In the genomic region with DNA sequence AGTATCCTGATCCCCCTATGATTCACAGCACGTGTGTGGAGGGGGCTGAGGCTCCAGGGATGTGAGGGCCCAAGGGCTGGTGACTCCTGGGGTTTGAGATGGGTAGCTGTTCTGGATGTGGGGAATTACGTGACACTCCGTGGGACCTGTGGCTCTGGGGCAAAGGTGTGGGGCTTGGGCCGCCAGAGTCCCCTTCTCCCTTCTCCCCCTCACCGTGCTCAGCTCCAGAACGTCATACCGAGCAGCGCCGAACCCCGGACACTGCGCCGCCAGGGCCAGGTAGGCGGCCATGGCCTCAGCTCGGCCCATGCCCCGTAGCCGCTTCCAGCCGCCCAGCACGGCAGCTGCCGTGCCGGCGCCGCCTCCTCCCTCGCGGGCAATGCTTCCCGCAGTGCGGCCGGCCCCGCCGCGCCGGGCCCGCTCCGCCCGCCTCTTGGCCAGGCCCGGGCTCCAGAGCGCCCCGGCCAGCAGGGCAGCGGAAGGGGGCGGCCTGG, we compare ENCODE assay signal across 14 cellular contexts. TPM values are rescaled to one million over a fixed set of nuclear protein-coding genes. Genes with fewer than 3 reads are reported as not detected.
DNase-seq lines count a peak whose midpoint lies in the region; ATAC-seq lines count a peak whose summit lies in the region.
"Had no signal": no experiment of that assay in that cellular context is flagged by ENCODE, and none has a peak within 500 bp of the region (broad histone marks: within the 10 kb centered on the region; RNA-seq: fewer than 3 reads in every experiment).

No MANE protein-coding gene starts in this region.

- H3K36me3 Mint-ChIP-seq in activated CD4-positive, alpha-beta T cell treated with anti-CD3 and anti-CD28 coated beads, Interleukin-2, amount 10 ng/mL, durations not matched to agents 24 days and 14 days (ENCODE audit: low read depth), result peaks cover 11% of the 10 kb centered on the region
- H3K36me3 Mint-ChIP-seq in activated T-helper 1 cell treated with anti-CD3 and anti-CD28 coated beads, Interleukin-12 subunit alpha, Interleukin-12 subunit beta, Interleukin-2, Interleukin-4 antibody, amounts not matched to agents 30 ng/mL and 10 ng/mL and 1 ng/mL, durations not matched to agents 14 hours and 24 hours and 36 hours (ENCODE audit: low read depth), result peaks cover 8% of the 10 kb centered on the region
- peaks cover 20% of the 10 kb centered on the region for H3K36me3 Mint-ChIP-seq in stimulated activated memory B cell treated with anti-CD40 and anti-IgM and Interleukin-4, amounts not matched to agents 10 μg/mL and 1 μg/mL and 100 μg/mL, for 72 hours

- intact Hi-C loops in activated CD4-positive, alpha-beta T cell treated with anti-CD3 and anti-CD28 coated beads, Interleukin-2, amount 10 ng/mL, durations not matched to agents 24 days and 14 days (cut with micrococcal nuclease), result loop anchor here (1.0 kb wide), 1 partner anchor 9 kb away; no protein-coding TSS in a partner anchor
- intact Hi-C loops in activated T-helper 1 cell treated with anti-CD3 and anti-CD28 coated beads, Interleukin-12 subunit alpha, Interleukin-12 subunit beta, Interleukin-2, Interleukin-4 antibody, amounts not matched to agents 30 ng/mL and 10 ng/mL and 1 ng/mL, durations not matched to agents 14 hours and 24 hours and 36 hours (cut with micrococcal nuclease), result loop anchor here (1.0 to 5.0 kb wide), 2 partner anchors 9 to 113 kb away; partner anchors contain the start of gene WNK4

- H3K9ac ChIP-seq in iPS-20b (ENCODE audit: low read depth, low read length), result peak overlapping the region; percentile 45; the same call in 1 of the 2 replicates

- peaks cover 42% of the 10 kb centered on the region for H3K27me3 Mint-ChIP-seq in activated CD4-positive, alpha-beta T cell treated with anti-CD3 and anti-CD28 coated beads, Interleukin-2, amount 10 ng/mL, durations not matched to agents 24 days and 14 days
- peaks cover 45% of the 10 kb centered on the region for H3K27me3 Mint-ChIP-seq in activated T-helper 1 cell treated with anti-CD3 and anti-CD28 coated beads, Interleukin-12 subunit alpha, Interleukin-12 subunit beta, Interleukin-2, Interleukin-4 antibody, amounts not matched to agents 30 ng/mL and 10 ng/mL and 1 ng/mL, durations not matched to agents 14 hours and 24 hours and 36 hours (ENCODE audit: insufficient read depth)
- H3K27me3 Mint-ChIP-seq in stimulated activated memory B cell treated with anti-CD40 and anti-IgM and Interleukin-4, amounts not matched to agents 10 μg/mL and 1 μg/mL and 100 μg/mL, for 72 hours, result peaks cover 24% of the 10 kb centered on the region

- H3K4me1 ChIP-seq in iPS-20b (ENCODE audit: insufficient read depth, low read length), result peaks cover 22% of the 10 kb centered on the region

- peaks cover 18% of the 10 kb centered on the region for H3K4me1 Mint-ChIP-seq in activated CD4-positive, alpha-beta T cell treated with anti-CD3 and anti-CD28 coated beads, Interleukin-2, amount 10 ng/mL, durations not matched to agents 24 days and 14 days
- H3K4me1 Mint-ChIP-seq in activated T-helper 1 cell treated with anti-CD3 and anti-CD28 coated beads, Interleukin-12 subunit alpha, Interleukin-12 subunit beta, Interleukin-2, Interleukin-4 antibody, amounts not matched to agents 30 ng/mL and 10 ng/mL and 1 ng/mL, durations not matched to agents 14 hours and 24 hours and 36 hours (ENCODE audit: low read depth), result peaks cover 23% of the 10 kb centered on the region
- H3K4me1 Mint-ChIP-seq in stimulated activated memory B cell treated with anti-CD40 and anti-IgM and Interleukin-4, amounts not matched to agents 10 μg/mL and 1 μg/mL and 100 μg/mL, for 72 hours, result peaks cover 35% of the 10 kb centered on the region

- H3K27ac ChIP-seq in iPS-20b (ENCODE audit: low read length), result no peak overlapping the region

- peaks cover 35% of the 10 kb centered on the region for H3K36me3 ChIP-seq in iPS-20b (ENCODE audit: insufficient read depth, low read depth, low read length)

- H3K27me3 ChIP-seq in iPS-20b (ENCODE audit: insufficient read depth, low read length), result peaks cover 51% of the 10 kb centered on the region

- H3K4me3 Mint-ChIP-seq in activated CD4-positive, alpha-beta T cell treated with anti-CD3 and anti-CD28 coated beads, Interleukin-2, amount 10 ng/mL, durations not matched to agents 24 days and 14 days, result peak overlapping the region; percentile 2
- H3K4me3 Mint-ChIP-seq in activated T-helper 1 cell treated with anti-CD3 and anti-CD28 coated beads, Interleukin-12 subunit alpha, Interleukin-12 subunit beta, Interleukin-2, Interleukin-4 antibody, amounts not matched to agents 30 ng/mL and 10 ng/mL and 1 ng/mL, durations not matched to agents 14 hours and 24 hours and 36 hours, result peak overlapping the region; percentile 15
- H3K4me3 Mint-ChIP-seq in stimulated activated memory B cell treated with anti-CD40 and anti-IgM and Interleukin-4, amounts not matched to agents 10 μg/mL and 1 μg/mL and 100 μg/mL, for 72 hours, result peak overlapping the region; percentile 21

- DNase-seq in activated CD4-positive, alpha-beta T cell treated with anti-CD3 and anti-CD28 coated beads, Interleukin-2, amount 10 ng/mL, durations not matched to agents 24 days and 14 days, result no peak
- DNase-seq in activated CD4-positive, alpha-beta T cell treated with anti-CD3 and anti-CD28 coated beads, Interleukin-2, amount 50 U/mL, for 4 hours, result no peak
- DNase-seq in activated T-helper 1 cell treated with anti-CD3 and anti-CD28 coated beads, Interleukin-12 subunit alpha, Interleukin-12 subunit beta, Interleukin-2, Interleukin-4 antibody, amounts not matched to agents 30 ng/mL and 10 ng/mL and 1 ng/mL, durations not matched to agents 14 hours and 24 hours and 36 hours (ENCODE audit: low spot score), result no peak
- no peak for DNase-seq in NCI-H510A treated with DMSO at 0.1 percent for 48 hours (lab: John Stamatoyannopoulos, UW)
- no peak for DNase-seq in RKO (ENCODE audit: low spot score)
- DNase-seq: DMS79, left ventricle myocardium superior, OCI-M1, T1000 had no signal

- no peak for ATAC-seq in stimulated activated memory B cell treated with anti-CD40 and anti-IgM and Interleukin-4, amounts not matched to agents 10 μg/mL and 1 μg/mL and 100 μg/mL, for 72 hours
- no peak for ATAC-seq in HG03439 (IDR thresholded peaks at IDR 0.05; ENCODE audit: unreplicated experiment)
- ATAC-seq: left ventricle myocardium superior, sciatic nerve had no signal

- no peak overlapping the region for H3K27ac Mint-ChIP-seq in activated CD4-positive, alpha-beta T cell treated with anti-CD3 and anti-CD28 coated beads, Interleukin-2, amount 10 ng/mL, durations not matched to agents 24 days and 14 days
- no peak overlapping the region for H3K27ac Mint-ChIP-seq in activated T-helper 1 cell treated with anti-CD3 and anti-CD28 coated beads, Interleukin-12 subunit alpha, Interleukin-12 subunit beta, Interleukin-2, Interleukin-4 antibody, amounts not matched to agents 30 ng/mL and 10 ng/mL and 1 ng/mL, durations not matched to agents 14 hours and 24 hours and 36 hours
- H3K27ac Mint-ChIP-seq in stimulated activated memory B cell treated with anti-CD40 and anti-IgM and Interleukin-4, amounts not matched to agents 10 μg/mL and 1 μg/mL and 100 μg/mL, for 72 hours, result peak overlapping the region; percentile 37

- peak overlapping the region; percentile 57 for H3K4me3 ChIP-seq in iPS-20b (ENCODE audit: low read length)

- no peaks in the 10 kb centered on the region for H3K9me3 ChIP-seq in iPS-20b (ENCODE audit: insufficient read depth, low read depth, low read length)

- no peaks in the 10 kb centered on the region for H3K9me3 Mint-ChIP-seq in activated CD4-positive, alpha-beta T cell treated with anti-CD3 and anti-CD28 coated beads, Interleukin-2, amount 10 ng/mL, durations not matched to agents 24 days and 14 days
- no peaks in the 10 kb centered on the region for H3K9me3 Mint-ChIP-seq in activated T-helper 1 cell treated with anti-CD3 and anti-CD28 coated beads, Interleukin-12 subunit alpha, Interleukin-12 subunit beta, Interleukin-2, Interleukin-4 antibody, amounts not matched to agents 30 ng/mL and 10 ng/mL and 1 ng/mL, durations not matched to agents 14 hours and 24 hours and 36 hours
- no peaks in the 10 kb centered on the region for H3K9me3 Mint-ChIP-seq in stimulated activated memory B cell treated with anti-CD40 and anti-IgM and Interleukin-4, amounts not matched to agents 10 μg/mL and 1 μg/mL and 100 μg/mL, for 72 hours

RNA-seq across cellular contexts. Expression of gene PLEKHH3, which starts 7.0 kb away (rescaled TPM):
- 0.77 and 1.1 TPM in 2 replicates for total RNA-seq in activated CD4-positive, alpha-beta T cell treated with anti-CD3 and anti-CD28 coated beads, Interleukin-2, amount 10 ng/mL, durations not matched to agents 24 days and 14 days
- total RNA-seq in activated T-helper 1 cell treated with anti-CD3 and anti-CD28 coated beads, Interleukin-12 subunit alpha, Interleukin-12 subunit beta, Interleukin-2, Interleukin-4 antibody, amounts not matched to agents 30 ng/mL and 10 ng/mL and 1 ng/mL, durations not matched to agents 14 hours and 24 hours and 36 hours, result 0.52 and 0.76 TPM in 2 replicates

RNA-seq across cellular contexts. Expression of gene TUBG2, which starts 10.7 kb away (rescaled TPM):
- total RNA-seq in activated CD4-positive, alpha-beta T cell treated with anti-CD3 and anti-CD28 coated beads, Interleukin-2, amount 10 ng/mL, durations not matched to agents 24 days and 14 days, result 11.8 and 12.9 TPM in 2 replicates
- 9.1 and 11.6 TPM in 2 replicates for total RNA-seq in activated T-helper 1 cell treated with anti-CD3 and anti-CD28 coated beads, Interleukin-12 subunit alpha, Interleukin-12 subunit beta, Interleukin-2, Interleukin-4 antibody, amounts not matched to agents 30 ng/mL and 10 ng/mL and 1 ng/mL, durations not matched to agents 14 hours and 24 hours and 36 hours

RNA-seq across cellular contexts. Expression of gene CCR10, which starts 11.9 kb away (rescaled TPM):
- total RNA-seq in activated CD4-positive, alpha-beta T cell treated with anti-CD3 and anti-CD28 coated beads, Interleukin-2, amount 10 ng/mL, durations not matched to agents 24 days and 14 days, result 0.17 and 0.75 TPM in 2 replicates
- total RNA-seq in activated T-helper 1 cell treated with anti-CD3 and anti-CD28 coated beads, Interleukin-12 subunit alpha, Interleukin-12 subunit beta, Interleukin-2, Interleukin-4 antibody, amounts not matched to agents 30 ng/mL and 10 ng/mL and 1 ng/mL, durations not matched to agents 14 hours and 24 hours and 36 hours, result 0.15 and 0.21 TPM in 2 replicates
- total RNA-seq: bronchial epithelial cell had no signal

RNA-seq across cellular contexts. Expression of gene CNTNAP1, which starts 12.6 kb away (rescaled TPM):
- 3.0 and 3.2 TPM in 2 replicates for total RNA-seq in activated CD4-positive, alpha-beta T cell treated with anti-CD3 and anti-CD28 coated beads, Interleukin-2, amount 10 ng/mL, durations not matched to agents 24 days and 14 days
- total RNA-seq in activated T-helper 1 cell treated with anti-CD3 and anti-CD28 coated beads, Interleukin-12 subunit alpha, Interleukin-12 subunit beta, Interleukin-2, Interleukin-4 antibody, amounts not matched to agents 30 ng/mL and 10 ng/mL and 1 ng/mL, durations not matched to agents 14 hours and 24 hours and 36 hours, result 1.8 and 2.2 TPM in 2 replicates
